ENCODE assay signal across 33 cellular contexts in genomic region chr1:200916681-200917080, GRCh38. TPM values are rescaled to one million over a fixed set of nuclear protein-coding genes. Genes with fewer than 3 reads are reported as not detected.
A peak's percentile ranks its signal among the peaks of the same experiment; 100 is the strongest.
DNase-seq lines count a peak whose midpoint lies in the region; ATAC-seq, FAIRE-seq and TF ChIP-seq lines count a peak whose summit lies in the region.
"Had no signal": no experiment of that assay in that cellular context is flagged by ENCODE, and none has a peak within 500 bp of the region (broad histone marks: within the 10 kb centered on the region; RNA-seq: fewer than 3 reads in every experiment).

No MANE protein-coding gene starts in this region.

- no peaks in the 10 kb centered on the region; the same call in 1 of the 2 replicates for H3K23me2 ChIP-seq in H1 (ENCODE audit: low read depth, low read length)

- intact Hi-C loops in HepG2 (cut with micrococcal nuclease; ENCODE audit: unreplicated experiment) (no loop called here), right lobe of liver (cut with DNase I) (no loop called here)

- TF ChIP-seq POLR2A in HepG2 (IDR thresholded peaks at IDR 0.05; ENCODE audit: insufficient read depth in 1 of 2, low read depth in 2 of 2, low read length in 2 of 2) (no peak), right lobe of liver (IDR thresholded peaks at IDR 0.05) (no peak), H1 (IDR thresholded peaks at IDR 0.05; ENCODE audit: control extremely low read depth in 1 of 2, low read depth in 2 of 2, low read length in 2 of 2) (no peak)

- H4K5ac ChIP-seq in H1 (ENCODE audit: insufficient read length, low read depth, low read length) = no peak overlapping the region

- H3K4me3 Mint-ChIP-seq in type B pancreatic cell = no peak overlapping the region
- H3K4me3 Mint-ChIP-seq: HFFc6; T-helper 2 cell treated with Interferon-gamma antibody and Interleukin-4, amounts not matched to agents 5 μg/mL and 100 μg/mL, for 36 hours had no signal

- H3K4me2 ChIP-seq in HepG2 (ENCODE audit: low read depth, low read length) (peak overlapping the region; percentile 69), H1 (ENCODE audit: insufficient read depth in 1 of 2, low read depth in 2 of 2, low read length in 2 of 2) (peak overlapping the region; percentile 57 to 59; a peak in 3 of 4 replicates), neuronal stem cell (ENCODE audit: insufficient read depth, low read length, poor library complexity, severe bottlenecking) (no peak overlapping the region)

- H4K91ac ChIP-seq in H1 (replicated peaks; ENCODE audit: insufficient read length, low read length) (no peak overlapping the region), neuronal stem cell (ENCODE audit: low read depth, low read length, poor library complexity) (no peak overlapping the region)

- in situ Hi-C loops in HepG2 (cut with HindIII; ENCODE audit: extremely low pct_ligation_motif_present, low pct_unique_long_range_greater_than_20kb) = no loop called here

- H3K9ac ChIP-seq in HepG2 (ENCODE audit: insufficient read depth, low read depth, low read length) (no peak overlapping the region), H1 (replicated peaks in 1 of 4; ENCODE audit: extremely low read depth in 1 of 4, low read depth in 3 of 4, low read length in 3 of 4) (no peak overlapping the region), neuronal stem cell (ENCODE audit: low read depth, low read length, poor library complexity) (no peak overlapping the region)

- H4K8ac ChIP-seq in H1 (ENCODE audit: extremely low read depth, insufficient read depth, low read length) (peak overlapping the region; percentile 91), neuronal stem cell (ENCODE audit: low read depth, low read length) (no peak overlapping the region)

- FAIRE-seq in HepG2 (lab: Jason Lieb, UNC) = no peak
- no peak for FAIRE-seq in H1 (lab: Jason Lieb, UNC)
- no peak for FAIRE-seq in urothelium cell line (lab: Jason Lieb, UNC)
- FAIRE-seq: A204.1, GM19239, K562 had no signal

- H3K14ac ChIP-seq in H1 (ENCODE audit: insufficient read length) (no peak overlapping the region), neuronal stem cell (ENCODE audit: low read length) (no peak overlapping the region)

- H2AFZ ChIP-seq in HepG2 (ENCODE audit: low read length) (no peak overlapping the region), H1 (ENCODE audit: low read length) (peak overlapping the region; percentile 42; the same call in 1 of the 2 replicates), neuronal stem cell (ENCODE audit: low read length) (no peak overlapping the region)

- peak overlapping the region; percentile 39 for H3K56ac ChIP-seq in H1 (replicated peaks; ENCODE audit: insufficient read length, low read depth, low read length)

- H3K23ac ChIP-seq in H1 (ENCODE audit: insufficient read length) = no peak overlapping the region
- H3K23ac ChIP-seq in neuronal stem cell (ENCODE audit: low read depth, low read length, poor library complexity) = no peak overlapping the region

- BruUV-seq in HepG2 (replicated peaks; lab: Mats Ljungman, UMichigan) = no TSS peak

- H3K79me2 ChIP-seq in HepG2 (ENCODE audit: insufficient read depth, low read length) (no peaks in the 10 kb centered on the region), H1 (ENCODE audit: control insufficient read depth in 1 of 2, insufficient read depth in 2 of 2, low read length in 2 of 2) (no peaks in the 10 kb centered on the region)

- no peaks in the 10 kb centered on the region for H3K36me3 Mint-ChIP-seq in type B pancreatic cell

- H2BK15ac ChIP-seq in H1 (ENCODE audit: low read length) = no peak overlapping the region
- peak overlapping the region; percentile 42 for H2BK15ac ChIP-seq in neuronal stem cell (ENCODE audit: low read length)

- no peak for TF ChIP-seq RAD21 in HepG2 (CRISPR knock-in tag; IDR thresholded peaks at IDR 0.05)
- TF ChIP-seq RAD21 in H1 (IDR thresholded peaks at IDR 0.05 in 1 of 2, conservative IDR thresholded peaks at IDR 0.05 in 1 of 2; ENCODE audit: low read depth in 2 of 2, low read length in 2 of 2) = no peak

- H3K27ac Mint-ChIP-seq in type B pancreatic cell = peak overlapping the region; percentile 34
- H3K27ac Mint-ChIP-seq: HFFc6; T-helper 2 cell treated with Interferon-gamma antibody and Interleukin-4, amounts not matched to agents 5 μg/mL and 100 μg/mL, for 36 hours had no signal

- H2AK5ac ChIP-seq in H1 (ENCODE audit: low read depth, low read length) (no peak overlapping the region), neuronal stem cell (ENCODE audit: low read depth, low read length) (peak overlapping the region; percentile 24)

- H3K9me3 Mint-ChIP-seq in type B pancreatic cell = no peaks in the 10 kb centered on the region
- H3K9me3 Mint-ChIP-seq: HFFc6; T-helper 2 cell treated with Interferon-gamma antibody and Interleukin-4, amounts not matched to agents 5 μg/mL and 100 μg/mL, for 36 hours had no signal

- no peak overlapping the region for H3K27ac ChIP-seq in HepG2 (ENCODE audit: extremely low read length, insufficient read depth, low read length)
- H3K27ac ChIP-seq in right lobe of liver = no peak overlapping the region
- no peak overlapping the region for H3K27ac ChIP-seq in H1 (ENCODE audit: low read depth, low read length)
- no peak overlapping the region for H3K27ac ChIP-seq in neuronal stem cell (replicated peaks; ENCODE audit: low read length)
- H3K27ac ChIP-seq: coronary artery, right atrium auricular region had no signal

- H3K36me3 ChIP-seq in HepG2 (replicated peaks in 1 of 2; ENCODE audit: control insufficient read depth in 1 of 2, insufficient read depth in 2 of 2, low read length in 2 of 2) (peaks cover 3 to 8% of the 10 kb centered on the region in 2 experiments; a peak in 3 of 5 replicates), right lobe of liver (no peaks in the 10 kb centered on the region), H1 (ENCODE audit: control insufficient read depth in 2 of 4, insufficient read depth in 4 of 4, low read length in 3 of 4) (peaks cover 8 to 18% (median 15%) of the 10 kb centered on the region in 4 experiments; a peak in 6 of 8 replicates), neuronal stem cell (replicated peaks in 1 of 2; ENCODE audit: control insufficient read depth in 2 of 2, insufficient read depth in 2 of 2, low read length in 2 of 2) (peaks cover 13 to 23% of the 10 kb centered on the region in 2 donors)
- H3K36me3 ChIP-seq: BE2C, right atrium auricular region had no signal

- no peak overlapping the region for H2BK20ac ChIP-seq in H1 (ENCODE audit: low read length)

- POLR2A ChIA-PET in HepG2 (lab: Yijun Ruan, JAX) = interaction anchor here (0.8 to 2.0 kb wide), 10 partner anchors 9 to 237 kb away, joined by 3 to 10 read pairs (median 4); partner anchors contain the start of genes INAVA and TMEM9
- POLR2A ChIA-PET in H1 (lab: Charles Lee; ENCODE audit: partially characterized antibody) = interaction anchor here (0.7 to 2.9 kb wide), 6 partner anchors 9 to 26 kb away, joined by 3 to 26 read pairs (median 6); no protein-coding TSS in a partner anchor

- CTCF ChIA-PET in HepG2 (lab: Yijun Ruan, JAX; ENCODE audit: low intra/inter-chr PET ratio, low total read pairs) = no interaction called here
- CTCF ChIA-PET in H1 (lab: Charles Lee; ENCODE audit: partially characterized antibody) = interaction anchor here (0.8 to 3.0 kb wide), 19 partner anchors 9 to 125 kb away, joined by 3 to 17 read pairs (median 5); partner anchors contain the start of gene INAVA

- 66% methylated on average over 11 of the region's 11 CpGs for WGBS in HepG2 (ENCODE audit: low lambda C conversion rate)
- WGBS in right lobe of liver (ENCODE audit: insufficient coverage, low coverage, low lambda C conversion rate, missing lambda C conversion rate) = 78% methylated on average over 3 of the region's 11 CpGs
- 64% methylated on average over 8 of the region's 11 CpGs; no CpG with 5 or more reads in 1 of the 2 experiments for WGBS in H1 (ENCODE audit: extremely low coverage in 1 of 2, insufficient coverage in 1 of 2, insufficient read length in 1 of 2, insufficient replicate concordance in 2 of 2, low coverage in 1 of 2, low lambda C conversion rate in 2 of 2, missing lambda C conversion rate in 1 of 2), 2 experiments
- WGBS in neuronal stem cell (ENCODE audit: extremely low coverage in 2 of 2, insufficient read length in 2 of 2, insufficient replicate concordance in 1 of 2), 2 donors = no CpG with 5 or more reads among the region's 11 CpGs

- H3K4me1 Mint-ChIP-seq in type B pancreatic cell (ENCODE audit: unreplicated experiment) = no peaks in the 10 kb centered on the region

- no peak for DNase-seq in HepG2 (ENCODE audit: low spot score)
- DNase-seq in right lobe of liver = no peak
- DNase-seq in H1 (ENCODE audit: low read depth in 1 of 2, low spot score in 2 of 2) = no peak
- DNase-seq in neuronal stem cell (ENCODE audit: low spot score) = no peak
- no peak for DNase-seq in type B pancreatic cell (ENCODE audit: extremely low spot score, unreplicated experiment)
- DNase-seq in urothelium cell line (ENCODE audit: low spot score) = no peak
- DNase-seq in NCI-H748 treated with DMSO at 0.1 percent for 48 hours (lab: John Stamatoyannopoulos, UW) = no peak
- no peak for DNase-seq in left lobe of liver (ENCODE audit: low spot score)
- DNase-seq: activated CD4-positive, alpha-beta T cell treated with anti-CD3 and anti-CD28 coated beads for 48 hours; activated naive CD4-positive, alpha-beta T cell treated with anti-CD3 and anti-CD28 coated beads, Interleukin-2, amount 50 U/mL, for 16 hours; anterior cingulate cortex; BE2C; COR-L47; HFFc6; MM.1S; NCI-H1436; NCI-H2107; NCI-H446 treated with DMSO at 0.1 percent for 48 hours; nucleus accumbens; Right ventricle myocardium superior; stimulated activated CD4-positive, alpha-beta T cell treated with anti-CD3 and anti-CD28 coated beads, Interleukin-15, amount 100 ng/mL, for 24 hours had no signal

- H3K4me3 ChIP-seq in HepG2 (replicated peaks in 1 of 3; ENCODE audit: insufficient read depth in 1 of 3, low read depth in 2 of 3, low read length in 3 of 3) (peak overlapping the region in 1 of 3 experiments; percentile 41; a peak in 2 of 6 replicates), right lobe of liver (no peak overlapping the region), H1 (ENCODE audit: extremely low read depth in 1 of 4, insufficient read depth in 2 of 4, low read depth in 3 of 4, low read length in 4 of 4) (peak overlapping the region; percentile 8 to 47 (median 20); a peak in 4 of 8 replicates), neuronal stem cell (ENCODE audit: low read length in 2 of 2) (no peak overlapping the region)
- H3K4me3 ChIP-seq: coronary artery, K562, lung, right atrium auricular region had no signal

- no peaks in the 10 kb centered on the region for H3K27me3 Mint-ChIP-seq in type B pancreatic cell

- TF ChIP-seq EP300 in HepG2 (IDR thresholded peaks at IDR 0.05; ENCODE audit: low read depth in 2 of 2, low read length in 2 of 2) = no peak
- TF ChIP-seq EP300 in HepG2 (CRISPR knock-in tag; IDR thresholded peaks at IDR 0.05; ENCODE audit: borderline replicate concordance) = no peak
- TF ChIP-seq EP300 in H1 (IDR thresholded peaks at IDR 0.05; ENCODE audit: borderline replicate concordance in 1 of 2, low read depth in 2 of 2, low read length in 2 of 2) = no peak

- H3K9me3 ChIP-seq in HepG2 (ENCODE audit: low read length) = no peaks in the 10 kb centered on the region
- no peaks in the 10 kb centered on the region for H3K9me3 ChIP-seq in right lobe of liver
- no peaks in the 10 kb centered on the region for H3K9me3 ChIP-seq in H1 (ENCODE audit: insufficient read depth in 2 of 2, low read depth in 1 of 2, low read length in 1 of 2)
- H3K9me3 ChIP-seq in neuronal stem cell (replicated peaks in 1 of 2; ENCODE audit: control insufficient read depth in 2 of 2, insufficient read depth in 1 of 2, low read depth in 1 of 2, low read length in 2 of 2) = no peaks in the 10 kb centered on the region
- H3K9me3 ChIP-seq: BE2C, right atrium auricular region had no signal

- H3K4me1 ChIP-seq in HepG2 (ENCODE audit: insufficient read depth, low read length) (peaks cover 27% of the 10 kb centered on the region), right lobe of liver (no peaks in the 10 kb centered on the region), H1 (replicated peaks in 1 of 4; ENCODE audit: control insufficient read depth in 3 of 4, insufficient read depth in 4 of 4, low read length in 3 of 4) (peaks cover 0 to 7% (median 5%) of the 10 kb centered on the region in 4 experiments; a peak in 3 of 7 replicates), neuronal stem cell (ENCODE audit: control insufficient read depth in 2 of 2, insufficient read depth in 1 of 2, low read depth in 1 of 2, low read length in 2 of 2) (peaks cover 0 to 9% of the 10 kb centered on the region in 2 donors)
- H3K4me1 ChIP-seq: BE2C, right atrium auricular region had no signal

- ATAC-seq in HepG2 (peak; percentile 41), right lobe of liver (no peak), left lobe of liver (no peak)

- H4K20me1 ChIP-seq in HepG2 (ENCODE audit: insufficient read depth, low read length) (no peaks in the 10 kb centered on the region), H1 (replicated peaks in 1 of 2; ENCODE audit: control insufficient read depth in 1 of 2, insufficient read depth in 2 of 2, low read length in 2 of 2) (peaks cover 0 to 3% of the 10 kb centered on the region in 2 experiments)

- H2BK5ac ChIP-seq in H1 (ENCODE audit: low read depth, low read length) (no peak overlapping the region), neuronal stem cell (ENCODE audit: low read length) (no peak overlapping the region)

- no peaks in the 10 kb centered on the region for H3K79me1 ChIP-seq in H1 (ENCODE audit: low read depth, low read length)
- no peaks in the 10 kb centered on the region for H3K79me1 ChIP-seq in neuronal stem cell (ENCODE audit: low read depth, low read length)

- H2BK120ac ChIP-seq in H1 (replicated peaks; ENCODE audit: low read depth, low read length) = no peak overlapping the region
- no peak overlapping the region for H2BK120ac ChIP-seq in neuronal stem cell (ENCODE audit: low read depth, low read length)

- TF ChIP-seq CTCF in HepG2 (CRISPR knock-in tag; IDR thresholded peaks at IDR 0.05) (no peak), right lobe of liver (IDR thresholded peaks at IDR 0.05) (no peak), H1 (IDR thresholded peaks at IDR 0.05; ENCODE audit: control extremely low read depth in 1 of 3, insufficient read depth in 1 of 3, low read depth in 1 of 3, low read length in 3 of 3) (no peak), type B pancreatic cell (conservative IDR thresholded peaks at IDR 0.05) (no peak)

- H3K18ac ChIP-seq in H1 (ENCODE audit: extremely low read depth, low read length) (peak overlapping the region; percentile 48; the same call in 1 of the 2 replicates), neuronal stem cell (ENCODE audit: low read length) (peak overlapping the region; percentile 13)

- H3K27me3 ChIP-seq in HepG2 (ENCODE audit: control insufficient read depth in 1 of 2, insufficient read depth in 2 of 2, low read length in 2 of 2) (no peaks in the 10 kb centered on the region), right lobe of liver (no peaks in the 10 kb centered on the region), H1 (replicated peaks in 1 of 4; ENCODE audit: control insufficient read depth in 3 of 4, extremely low read depth in 1 of 4, insufficient read depth in 3 of 4, low read length in 3 of 4) (no peaks in the 10 kb centered on the region), neuronal stem cell (ENCODE audit: control insufficient read depth in 3 of 3, insufficient read depth in 3 of 3, low read depth in 1 of 3, low read length in 3 of 3) (peaks cover 0 to 7% (median 0%) of the 10 kb centered on the region in 3 experiments)
- H3K27me3 ChIP-seq: BE2C, right atrium auricular region had no signal

- no peak overlapping the region for H2BK12ac ChIP-seq in H1 (ENCODE audit: low read depth, low read length)
- peak overlapping the region; percentile 35 for H2BK12ac ChIP-seq in neuronal stem cell (ENCODE audit: low read length)

- no peak overlapping the region for H3K4ac ChIP-seq in H1 (replicated peaks; ENCODE audit: insufficient read length, low read depth, low read length)
- no peak overlapping the region for H3K4ac ChIP-seq in neuronal stem cell (ENCODE audit: low read length)

RNA-seq across cellular contexts. Expression of gene INAVA, which starts 22.0 kb away (rescaled TPM):
- total RNA-seq in HepG2 (2016; rRNA removed; fragmentation: Illumina TruSeq; extraction: Trizol) = 11.7 and 13.5 TPM in 2 replicates
- 3.1 and 3.9 TPM in 2 replicates for total RNA-seq in HepG2 (2016; cell fraction: cytosol; rRNA removed; fragmentation: Illumina TruSeq; extraction: Trizol; ENCODE audit: low read depth)
- total RNA-seq in HepG2 (2016; cell fraction: insoluble cytoplasmic fraction; rRNA removed; fragmentation: Illumina TruSeq; extraction: Trizol) = 10.6 and 11.8 TPM in 2 replicates
- total RNA-seq in HepG2 (2016; cell fraction: membrane; rRNA removed; fragmentation: Illumina TruSeq; extraction: Trizol) = 8.9 and 10.3 TPM in 2 replicates
- total RNA-seq in HepG2 (2016; cell fraction: nucleus; rRNA removed; fragmentation: Illumina TruSeq; extraction: Trizol) = 11.6 and 14.2 TPM in 2 replicates
- 6.0 and 6.4 TPM in 2 replicates for polyA plus RNA-seq in HepG2 (2011; rRNA removed)
- 3.9 and 5.0 TPM in 2 replicates for polyA plus RNA-seq in HepG2 (2011; cell fraction: cytosol; rRNA removed)
- 18.1 and 23.0 TPM in 2 replicates for polyA plus RNA-seq in HepG2 (2011; cell fraction: nucleus; rRNA removed)
- polyA plus RNA-seq in HepG2 (2012) = 3.4 and 3.6 TPM in 2 replicates
- polyA plus RNA-seq in HepG2 (2016; cell fraction: cytosol; fragmentation: Illumina TruSeq; extraction: Trizol; ENCODE audit: low read depth) = 1.4 and 1.5 TPM in 2 replicates
- polyA plus RNA-seq in HepG2 (2016; cell fraction: insoluble cytoplasmic fraction; fragmentation: Illumina TruSeq; extraction: Trizol; ENCODE audit: low read depth) = 10.3 and 14.8 TPM in 2 replicates
- 4.6 and 5.4 TPM in 2 replicates for polyA plus RNA-seq in HepG2 (2016; cell fraction: membrane; fragmentation: Illumina TruSeq; extraction: Trizol; ENCODE audit: low read depth)
- 28.3 and 29.7 TPM in 2 replicates for polyA plus RNA-seq in HepG2 (2016; cell fraction: nucleus; fragmentation: Illumina TruSeq; extraction: Trizol; ENCODE audit: insufficient read depth, low read depth)
- 0.42 and 11.2 TPM in 2 replicates for polyA minus RNA-seq in HepG2 (2011; rRNA and poly(A)+ RNA removed; ENCODE audit: low replicate concordance)
- 4.3 and 7.2 TPM in 2 replicates for polyA minus RNA-seq in HepG2 (2011; cell fraction: cytosol; rRNA and poly(A)+ RNA removed)
- polyA minus RNA-seq in HepG2 (2011; cell fraction: nucleus; rRNA and poly(A)+ RNA removed) = 6.0 and 7.9 TPM in 2 replicates
- under 1 TPM; 0.29 to 0.55 (median 0.41) TPM for total RNA-seq in right lobe of liver
- total RNA-seq in H1 (2021; fragmentation: NEBNext Ultra II Directional; extraction: Animal tissue kit (Norgen Biotek cat#: 25700)) = 43.4 and 46.8 TPM in 2 replicates
- polyA plus RNA-seq in H1 (2011; rRNA removed) = 49.3 and 77.0 TPM in 2 replicates
- polyA plus RNA-seq in H1 (2011; cell fraction: cytosol; rRNA removed) = 36.0 TPM
- polyA plus RNA-seq in H1 (2011; cell fraction: nucleus; rRNA removed) = 88.4 TPM
- 33.1 to 43.8 TPM (median 39.6 TPM) in 4 replicates for polyA plus RNA-seq in H1 (2012, experiment 1 of 2)
- polyA plus RNA-seq in H1 (2012, experiment 2 of 2) = 37.6 TPM
- polyA plus RNA-seq in H1 (2013, experiment 1 of 2) = 31.6 TPM
- polyA plus RNA-seq in H1 (2013, experiment 2 of 2) = 29.9 TPM
- polyA minus RNA-seq in H1 (2011; rRNA and poly(A)+ RNA removed) = 22.7 and 25.3 TPM in 2 replicates
- 26.8 TPM for polyA minus RNA-seq in H1 (2011; cell fraction: cytosol; rRNA and poly(A)+ RNA removed)
- 26.7 TPM for polyA minus RNA-seq in H1 (2011; cell fraction: nucleus; rRNA and poly(A)+ RNA removed)
- 30.9 TPM for polyA plus RNA-seq in neuronal stem cell (2013, experiment 1 of 2)
- 29.8 TPM for polyA plus RNA-seq in neuronal stem cell (2013, experiment 2 of 2)
- 37.6 and 38.4 TPM in 2 replicates for total RNA-seq in type B pancreatic cell (ENCODE audit: low replicate concordance)
- 0.45 TPM for total RNA-seq in left lobe of liver
- total RNA-seq: fibroblast of lung, HFFc6, OCI-LY7, right atrium auricular region, Right ventricle myocardium superior had no signal
- polyA plus RNA-seq: K562 had no signal

RNA-seq across cellular contexts. Expression of gene GPR25, which starts 43.9 kb away (rescaled TPM):
- total RNA-seq in HepG2 (2016; rRNA removed; fragmentation: Illumina TruSeq; extraction: Trizol) = not detected in 2 replicates
- not detected in 2 replicates for total RNA-seq in HepG2 (2016; cell fraction: cytosol; rRNA removed; fragmentation: Illumina TruSeq; extraction: Trizol; ENCODE audit: low read depth)
- total RNA-seq in HepG2 (2016; cell fraction: insoluble cytoplasmic fraction; rRNA removed; fragmentation: Illumina TruSeq; extraction: Trizol) = not detected in 2 replicates
- not detected in 2 replicates for total RNA-seq in HepG2 (2016; cell fraction: membrane; rRNA removed; fragmentation: Illumina TruSeq; extraction: Trizol)
- not detected in 2 replicates for total RNA-seq in HepG2 (2016; cell fraction: nucleus; rRNA removed; fragmentation: Illumina TruSeq; extraction: Trizol)
- not detected in 2 replicates for polyA plus RNA-seq in HepG2 (2011; rRNA removed)
- polyA plus RNA-seq in HepG2 (2011; cell fraction: cytosol; rRNA removed) = not detected in 2 replicates
- 0.14 TPM in 1 of 2 replicates, not detected in the other for polyA plus RNA-seq in HepG2 (2011; cell fraction: nucleus; rRNA removed)
- not detected in 2 replicates for polyA plus RNA-seq in HepG2 (2012)
- not detected in 2 replicates for polyA plus RNA-seq in HepG2 (2016; cell fraction: cytosol; fragmentation: Illumina TruSeq; extraction: Trizol; ENCODE audit: low read depth)
- not detected in 2 replicates for polyA plus RNA-seq in HepG2 (2016; cell fraction: insoluble cytoplasmic fraction; fragmentation: Illumina TruSeq; extraction: Trizol; ENCODE audit: low read depth)
- not detected in 2 replicates for polyA plus RNA-seq in HepG2 (2016; cell fraction: membrane; fragmentation: Illumina TruSeq; extraction: Trizol; ENCODE audit: low read depth)
- not detected in 2 replicates for polyA plus RNA-seq in HepG2 (2016; cell fraction: nucleus; fragmentation: Illumina TruSeq; extraction: Trizol; ENCODE audit: insufficient read depth, low read depth)
- not detected in 2 replicates for polyA minus RNA-seq in HepG2 (2011; rRNA and poly(A)+ RNA removed; ENCODE audit: low replicate concordance)
- polyA minus RNA-seq in HepG2 (2011; cell fraction: cytosol; rRNA and poly(A)+ RNA removed) = not detected in 2 replicates
- not detected in 2 replicates for polyA minus RNA-seq in HepG2 (2011; cell fraction: nucleus; rRNA and poly(A)+ RNA removed)
- total RNA-seq in right lobe of liver = not detected
- not detected in 2 replicates for total RNA-seq in H1 (2021; fragmentation: NEBNext Ultra II Directional; extraction: Animal tissue kit (Norgen Biotek cat#: 25700))
- polyA plus RNA-seq in H1 (2011; rRNA removed) = not detected in 2 replicates
- not detected for polyA plus RNA-seq in H1 (2011; cell fraction: cytosol; rRNA removed)
- polyA plus RNA-seq in H1 (2011; cell fraction: nucleus; rRNA removed) = not detected
- polyA plus RNA-seq in H1 (2012, experiment 1 of 2) = not detected in 4 replicates
- not detected for polyA plus RNA-seq in H1 (2012, experiment 2 of 2)
- not detected for polyA plus RNA-seq in H1 (2013, experiment 1 of 2)
- polyA plus RNA-seq in H1 (2013, experiment 2 of 2) = 0.04 TPM
- not detected in 2 replicates for polyA minus RNA-seq in H1 (2011; rRNA and poly(A)+ RNA removed)
- not detected for polyA minus RNA-seq in H1 (2011; cell fraction: cytosol; rRNA and poly(A)+ RNA removed)
- not detected for polyA minus RNA-seq in H1 (2011; cell fraction: nucleus; rRNA and poly(A)+ RNA removed)
- not detected for polyA plus RNA-seq in neuronal stem cell (2013, experiment 1 of 2)
- polyA plus RNA-seq in neuronal stem cell (2013, experiment 2 of 2) = not detected
- not detected in 2 replicates for total RNA-seq in type B pancreatic cell (ENCODE audit: low replicate concordance)
- not detected for total RNA-seq in left lobe of liver
- total RNA-seq: Daoy, fibroblast of lung, HFFc6, K562, OCI-LY7, right atrium auricular region, Right ventricle myocardium superior, urinary bladder had no signal
- polyA plus RNA-seq: fibroblast of lung, K562, keratinocyte had no signal

Comparison
In these comparisons a context has a peak if more than half of its experiments do, and no peak if none do; other contexts are left out.
1. H3K4me3 ChIP-seq: peak in H1 (4 of 4); none in right lobe of liver (0 of 3) and neuronal stem cell (0 of 2).
2. Of the 41 proteins assayed by ChIP-seq in both HepG2 and H1: peak only in HepG2: none; only in H1: PHF8; in both: none; in neither: 40.